ENCODE assay signal across 8 cellular contexts in genomic region chr11:64036081-64037026, GRCh38. TPM values are rescaled to one million over a fixed set of nuclear protein-coding genes. Genes with fewer than 3 reads are reported as not detected.
DNase-seq lines count a peak whose midpoint lies in the region; ATAC-seq, FAIRE-seq and TF ChIP-seq lines count a peak whose summit lies in the region.

No MANE protein-coding gene starts in this region.

- H3K4me2 ChIP-seq in keratinocyte (ENCODE audit: control insufficient read depth, extremely low read depth, insufficient read depth, low read depth, low read length): peak overlapping the region; percentile 22

- H3K4me3 Mint-ChIP-seq in activated T-cell treated with anti-CD3 and anti-CD28 coated beads, Interleukin-2, amount 50 U/mL, for 24 hours: no peak overlapping the region
- no peak overlapping the region for H3K4me3 Mint-ChIP-seq in activated CD4-positive, alpha-beta memory T cell treated with anti-CD3 and anti-CD28 coated beads for 36 hours

- no peaks in the 10 kb centered on the region for H3K79me2 ChIP-seq in keratinocyte (ENCODE audit: control insufficient read depth, insufficient read depth, low read length)

- no peak for TF ChIP-seq POLR2A in stomach (IDR thresholded peaks at IDR 0.05)

- no peak for FAIRE-seq in keratinocyte (lab: Jason Lieb, UNC)

- peaks cover 4% of the 10 kb centered on the region for H4K20me1 ChIP-seq in keratinocyte (ENCODE audit: control insufficient read depth, extremely low read depth, insufficient read depth, low read length)

- in situ Hi-C loops in astrocyte of the cerebellum (cut with HindIII; ENCODE audit: low sequenced_read_pairs): no loop called here

- dilution Hi-C loops in keratinocyte (cut with MboI; ENCODE audit: extremely low pct_ligation_motif_present, low sequenced_read_pairs): no loop called here

- no peak for TF ChIP-seq CTCF in astrocyte of the cerebellum (IDR thresholded peaks at IDR 0.05; ENCODE audit: low read depth, low read length, missing control alignments)
- no peak for TF ChIP-seq CTCF in keratinocyte (optimal IDR thresholded peaks at IDR 0.05 in 1 of 3, IDR thresholded peaks at IDR 0.05 in 1 of 3, conservative IDR thresholded peaks at IDR 0.05 in 1 of 3; ENCODE audit: extremely low read depth in 1 of 3, insufficient read depth in 2 of 3, low read length in 3 of 3)
- TF ChIP-seq CTCF in stomach (IDR thresholded peaks at IDR 0.05): no peak

- intact Hi-C loops in stomach (cut with DNase I; ENCODE audit: low total_unique reads): no loop called here
- intact Hi-C loops in activated CD4-positive, alpha-beta memory T cell treated with anti-CD3 and anti-CD28 coated beads for 36 hours (cut with micrococcal nuclease): no loop called here

- H3K27me3 ChIP-seq in keratinocyte (ENCODE audit: control insufficient read depth, extremely low read depth, insufficient read depth, low read length): peaks cover 54% of the 10 kb centered on the region
- peaks cover 0 to 74% (median 29%) of the 10 kb centered on the region in 3 donors for H3K27me3 ChIP-seq in stomach

- no peaks in the 10 kb centered on the region for H3K9me1 ChIP-seq in keratinocyte (ENCODE audit: control insufficient read depth, extremely low read depth, insufficient read depth, low read length)

- peaks cover 55% of the 10 kb centered on the region for H3K27me3 Mint-ChIP-seq in activated T-cell treated with anti-CD3 and anti-CD28 coated beads, Interleukin-2, amount 50 U/mL, for 24 hours
- peaks cover 38% of the 10 kb centered on the region for H3K27me3 Mint-ChIP-seq in activated CD4-positive, alpha-beta memory T cell treated with anti-CD3 and anti-CD28 coated beads for 36 hours

- H3K9me3 Mint-ChIP-seq in activated T-cell treated with anti-CD3 and anti-CD28 coated beads, Interleukin-2, amount 50 U/mL, for 24 hours: no peaks in the 10 kb centered on the region
- H3K9me3 Mint-ChIP-seq in activated CD4-positive, alpha-beta memory T cell treated with anti-CD3 and anti-CD28 coated beads for 36 hours: no peaks in the 10 kb centered on the region

- H3K36me3 ChIP-seq in keratinocyte (ENCODE audit: control insufficient read depth in 2 of 2, extremely low read depth in 1 of 2, insufficient read depth in 2 of 2, low read length in 2 of 2) (no peaks in the 10 kb centered on the region), stomach (no peaks in the 10 kb centered on the region)

- no peaks in the 10 kb centered on the region for H3K36me3 Mint-ChIP-seq in activated T-cell treated with anti-CD3 and anti-CD28 coated beads, Interleukin-2, amount 50 U/mL, for 24 hours (ENCODE audit: low read depth)
- no peaks in the 10 kb centered on the region for H3K36me3 Mint-ChIP-seq in activated CD4-positive, alpha-beta memory T cell treated with anti-CD3 and anti-CD28 coated beads for 36 hours

- no peak for ATAC-seq in GM18520 (IDR thresholded peaks at IDR 0.05; ENCODE audit: unreplicated experiment)

- no peak overlapping the region for H3K9ac ChIP-seq in keratinocyte (ENCODE audit: control insufficient read depth, extremely low read depth, insufficient read depth, low read length)

- H2AFZ ChIP-seq in keratinocyte (ENCODE audit: control insufficient read depth, low read length): no peak overlapping the region

- DNase-seq in activated T-cell treated with anti-CD3 and anti-CD28 coated beads, Interleukin-2, amount 50 U/mL, for 24 hours: peak; percentile 46
- DNase-seq in activated T-cell treated with anti-CD3 and anti-CD28 coated beads, Interleukin-2, amount 50 U/mL, for 1 hour: no peak
- DNase-seq in astrocyte of the cerebellum (ENCODE audit: low read depth): no peak
- no peak for DNase-seq in keratinocyte (ENCODE audit: low read depth, low spot score)
- DNase-seq in stomach: no peak
- no peak for DNase-seq in globus pallidus (ENCODE audit: low spot score)
- no peak for DNase-seq in activated CD4-positive, alpha-beta memory T cell treated with anti-CD3 and anti-CD28 coated beads for 36 hours

- no peak for TF ChIP-seq EP300 in stomach (IDR thresholded peaks at IDR 0.05)

- H3K27ac ChIP-seq in keratinocyte (ENCODE audit: control insufficient read depth, insufficient read depth, low read length) (no peak overlapping the region), stomach (peak overlapping the region in 3 of 5 donors; percentile 3 to 66 (median 20))

- POLR2A ChIA-PET in activated CD4-positive, alpha-beta memory T cell treated with anti-CD3 and anti-CD28 coated beads for 36 hours (lab: Charles Lee): no interaction called here

- CTCF ChIA-PET in activated CD4-positive, alpha-beta memory T cell treated with anti-CD3 and anti-CD28 coated beads for 36 hours (lab: Charles Lee): interaction anchor here (2.6 kb wide), 1 partner anchor 35 kb away, joined by 11 read pairs; no protein-coding TSS in a partner anchor

- no peak overlapping the region for H3K27ac Mint-ChIP-seq in activated T-cell treated with anti-CD3 and anti-CD28 coated beads, Interleukin-2, amount 50 U/mL, for 24 hours
- H3K27ac Mint-ChIP-seq in activated CD4-positive, alpha-beta memory T cell treated with anti-CD3 and anti-CD28 coated beads for 36 hours: no peak overlapping the region

- H3K9me3 ChIP-seq in keratinocyte (ENCODE audit: control insufficient read depth, low read depth, low read length) (no peaks in the 10 kb centered on the region), stomach (no peaks in the 10 kb centered on the region)

- WGBS in stomach, 5 donors: 2% methylated on average over 18 to 85 of the region's 85 CpGs

- H3K4me1 Mint-ChIP-seq in activated T-cell treated with anti-CD3 and anti-CD28 coated beads, Interleukin-2, amount 50 U/mL, for 24 hours (ENCODE audit: low read depth): peaks cover 4% of the 10 kb centered on the region
- H3K4me1 Mint-ChIP-seq in activated CD4-positive, alpha-beta memory T cell treated with anti-CD3 and anti-CD28 coated beads for 36 hours (ENCODE audit: low read depth): peaks cover 6% of the 10 kb centered on the region

- H3K4me1 ChIP-seq in keratinocyte (ENCODE audit: control insufficient read depth, extremely low read depth, insufficient read depth, low read length) (no peaks in the 10 kb centered on the region), stomach (peaks cover 14 to 28% (median 19%) of the 10 kb centered on the region in 4 donors)

- H3K4me3 ChIP-seq in astrocyte of the cerebellum (ENCODE audit: low read depth, low read length): peak overlapping the region; percentile 32
- peak overlapping the region in 1 of 3 experiments; percentile 10 for H3K4me3 ChIP-seq in keratinocyte (ENCODE audit: control insufficient read depth in 2 of 3, extremely low read depth in 1 of 3, insufficient read depth in 2 of 3, low read depth in 1 of 3, low read length in 3 of 3)
- H3K4me3 ChIP-seq in stomach: peak overlapping the region; percentile 51 to 62 (median 54)

RNA-seq across cellular contexts. Expression of gene FLRT1, which starts 0.6 kb away (rescaled TPM):
- polyA plus RNA-seq in keratinocyte (not detected in 3 replicates), stomach (under 1 TPM in 2 of 3 donors, not detected in 1; 0.12 to 0.28 TPM)
- polyA plus RNA-seq in keratinocyte (2011; ENCODE audit: low read depth): not detected
- not detected in 2 replicates for polyA plus RNA-seq in keratinocyte (2011; cell fraction: cytosol; rRNA removed)
- polyA plus RNA-seq in keratinocyte (2011; cell fraction: nucleus; rRNA removed): not detected in 2 replicates
- polyA plus RNA-seq in keratinocyte (2012; ENCODE audit: low replicate concordance): 0.20 TPM in 1 of 2 replicates, not detected in the other
- polyA minus RNA-seq in keratinocyte: not detected in 3 replicates
- not detected for polyA minus RNA-seq in keratinocyte (2011; cell fraction: cytosol; rRNA and poly(A)+ RNA removed)
- polyA minus RNA-seq in keratinocyte (2011; cell fraction: nucleus; rRNA and poly(A)+ RNA removed): not detected in 2 replicates
- total RNA-seq in stomach: 1 to 10 TPM in 1 of 5 donors, under 1 TPM in 1, not detected in 3; 0.73 to 1.3 TPM
- total RNA-seq in activated CD4-positive, alpha-beta memory T cell treated with anti-CD3 and anti-CD28 coated beads for 36 hours: under 1 TPM; 0.36 to 0.50 TPM

RNA-seq across cellular contexts. Expression of gene OTUB1, which starts 50.1 kb away (rescaled TPM):
- polyA plus RNA-seq in keratinocyte: 106 to 201 TPM (median 143 TPM) in 3 replicates
- polyA plus RNA-seq in keratinocyte (2011; ENCODE audit: low read depth): 178 TPM
- polyA plus RNA-seq in keratinocyte (2011; cell fraction: cytosol; rRNA removed): 114 and 129 TPM in 2 replicates
- polyA plus RNA-seq in keratinocyte (2011; cell fraction: nucleus; rRNA removed): 136 and 159 TPM in 2 replicates
- 96.8 and 122 TPM in 2 replicates for polyA plus RNA-seq in keratinocyte (2012; ENCODE audit: low replicate concordance)
- polyA minus RNA-seq in keratinocyte: 110 to 150 TPM (median 136 TPM) in 3 replicates
- 176 TPM for polyA minus RNA-seq in keratinocyte (2011; cell fraction: cytosol; rRNA and poly(A)+ RNA removed)
- polyA minus RNA-seq in keratinocyte (2011; cell fraction: nucleus; rRNA and poly(A)+ RNA removed): 37.9 and 48.4 TPM in 2 replicates
- total RNA-seq in stomach: 100 to 1,000 TPM in 1 of 5 donors, 10 to 100 TPM in 4; 33.6 to 161 (median 40.3) TPM
- polyA plus RNA-seq in stomach: 10 to 100 TPM; 62.3 to 74.2 (median 64.8) TPM
- 10 to 100 TPM; 69.5 to 72.2 TPM for total RNA-seq in activated CD4-positive, alpha-beta memory T cell treated with anti-CD3 and anti-CD28 coated beads for 36 hours
